ENCODE assay signal across 18 cellular contexts in genomic region chr1:14507227-14507626, GRCh38.
DNase-seq lines count a peak whose midpoint lies in the region; ATAC-seq and TF ChIP-seq lines count a peak whose summit lies in the region.
"Had no signal": no experiment of that assay in that cellular context is flagged by ENCODE, and none has a peak within 500 bp of the region (broad histone marks: within the 10 kb centered on the region; RNA-seq: fewer than 3 reads in every experiment).

No MANE protein-coding gene starts in this region.

- no peaks in the 10 kb centered on the region for H3K79me2 ChIP-seq in SK-N-SH (ENCODE audit: insufficient read depth)

- H3F3A ChIP-seq in SK-N-SH (replicated peaks; ENCODE audit: insufficient read depth), result no peaks in the 10 kb centered on the region

- TF ChIP-seq RAD21 in SK-N-SH (IDR thresholded peaks at IDR 0.05; ENCODE audit: low read length), result no peak

- no peaks in the 10 kb centered on the region; a peak in 1 of 4 replicates for H3K4me1 ChIP-seq in SK-N-SH (ENCODE audit: control insufficient read depth in 1 of 2, insufficient read depth in 2 of 2, low read depth in 1 of 2, low read length in 1 of 2)
- no peaks in the 10 kb centered on the region for H3K4me1 ChIP-seq in mesodermal cell (ENCODE audit: control insufficient read depth, insufficient read depth, low read length, poor library complexity, severe bottlenecking)
- no peaks in the 10 kb centered on the region for H3K4me1 ChIP-seq in left lung
- H3K4me1 ChIP-seq: BLaER1 had no signal

- CTCF ChIA-PET in SK-N-SH (lab: Yijun Ruan, JAX), result no interaction called here

- peak; percentile 10 for DNase-seq in SK-N-SH
- no peak for DNase-seq in dorsolateral prefrontal cortex
- DNase-seq in NCI-H2107 (lab: John Stamatoyannopoulos, UW), result no peak
- DNase-seq in left lung, result no peak
- DNase-seq in iPS-NIHi7 (ENCODE audit: extremely low spot score), result no peak
- DNase-seq: CD4-positive, CD25-positive, alpha-beta regulatory T cell; NCI-H1048; NCI-H187; NCI-H2171; NCI-H524 treated with DMSO at 0.1 percent for 48 hours; SHP77 had no signal

- no peaks in the 10 kb centered on the region for H3K9me2 ChIP-seq in SK-N-SH

- WGBS in SK-N-SH (ENCODE audit: low lambda C conversion rate), result 22% methylated on average over 6 of the region's 6 CpGs
- 90 to 93% methylated on average over 3 of the region's 6 CpGs for WGBS in mesodermal cell (ENCODE audit: insufficient coverage in 2 of 2), 2 experiments

- ATAC-seq in SK-N-SH treated with all-trans-retinoic acid at 6 μM for 48 hours (no peak), left lung (no peak)
- ATAC-seq: Panc1 had no signal

- H3K4me3 ChIP-seq in SK-N-SH (ENCODE audit: low read depth in 2 of 2, low read length in 1 of 2) (no peak overlapping the region), dorsolateral prefrontal cortex (no peak overlapping the region), mesodermal cell (ENCODE audit: extremely low read depth, insufficient read depth, low read length, poor library complexity, severe bottlenecking) (no peak overlapping the region), left lung (no peak overlapping the region)
- H3K4me3 ChIP-seq: BLaER1, SK-N-MC had no signal

- H3K4me2 ChIP-seq in SK-N-SH, result no peak overlapping the region
- H3K4me2 ChIP-seq: BLaER1 had no signal

- no peaks in the 10 kb centered on the region for H4K20me1 ChIP-seq in SK-N-SH (ENCODE audit: insufficient read depth)
- H4K20me1 ChIP-seq: BLaER1 had no signal

- H3K9ac ChIP-seq in SK-N-SH, result no peak overlapping the region
- H3K9ac ChIP-seq: BLaER1 had no signal

- H2AFZ ChIP-seq in SK-N-SH (ENCODE audit: low read depth), result no peak overlapping the region

- H3K9me3 ChIP-seq in SK-N-SH (no peaks in the 10 kb centered on the region; the same call in 1 of the 2 replicates), mesodermal cell (ENCODE audit: control insufficient read depth, low read length) (no peaks in the 10 kb centered on the region), left lung (no peaks in the 10 kb centered on the region)
- H3K9me3 ChIP-seq: BLaER1 had no signal

- H3K36me3 ChIP-seq in SK-N-SH (replicated peaks in 1 of 2; ENCODE audit: control insufficient read depth in 1 of 2, insufficient read depth in 2 of 2, low read length in 1 of 2), result no peaks in the 10 kb centered on the region
- no peaks in the 10 kb centered on the region for H3K36me3 ChIP-seq in mesodermal cell (ENCODE audit: control insufficient read depth, insufficient read depth, low read length)
- H3K36me3 ChIP-seq in left lung, result no peaks in the 10 kb centered on the region
- H3K36me3 ChIP-seq: BLaER1 had no signal

- no peak for TF ChIP-seq CTCF in SK-N-SH (IDR thresholded peaks at IDR 0.05)
- no peak for TF ChIP-seq CTCF in dorsolateral prefrontal cortex (IDR thresholded peaks at IDR 0.05 in 54 of 56, conservative IDR thresholded peaks at IDR 0.05 in 2 of 56; ENCODE audit: low read depth in 1 of 56, partially characterized antibody in 56 of 56)
- no peak for TF ChIP-seq CTCF in left lung (IDR thresholded peaks at IDR 0.05)

- TF ChIP-seq EP300 in SK-N-SH (IDR thresholded peaks at IDR 0.05; ENCODE audit: borderline replicate concordance in 1 of 2, low read depth in 1 of 2, low read length in 1 of 2), result no peak

- POLR2A ChIA-PET in SK-N-SH (lab: Yijun Ruan, JAX), result no interaction called here

- H3K27ac ChIP-seq in SK-N-SH (ENCODE audit: low read depth in 2 of 2, low read length in 1 of 2) (no peak overlapping the region), dorsolateral prefrontal cortex (peak overlapping the region in 43 of 59 donors; percentile 0 to 80 (median 48)), mesodermal cell (ENCODE audit: low read depth, low read length, severe bottlenecking) (peak overlapping the region; percentile 30), left lung (no peak overlapping the region)
- H3K27ac ChIP-seq: BLaER1, HL-60, RWPE1, SK-N-MC had no signal

- H3K27me3 ChIP-seq in SK-N-SH (ENCODE audit: insufficient read depth), result no peaks in the 10 kb centered on the region
- no peaks in the 10 kb centered on the region for H3K27me3 ChIP-seq in dorsolateral prefrontal cortex
- H3K27me3 ChIP-seq in left lung, result no peaks in the 10 kb centered on the region
- H3K27me3 ChIP-seq: BLaER1 had no signal

- intact Hi-C loops in dorsolateral prefrontal cortex (cut with DNase I) (loop anchor here in 1 of 2 donors (10.0 kb wide), 1 partner anchor 262 kb away; no protein-coding TSS in a partner anchor), left lung (cut with DNase I) (no loop called here)

TF ChIP-seq in SK-N-SH, 30 proteins besides CTCF, POLR2A, EP300 and RAD21:
- TF ChIP-seq FOSL2 (IDR thresholded peaks at IDR 0.05; ENCODE audit: borderline replicate concordance, low read depth), result no peak
- TF ChIP-seq SMC3 (IDR thresholded peaks at IDR 0.05; ENCODE audit: low read depth, low read length), result no peak
- TF ChIP-seq MEF2A (IDR thresholded peaks at IDR 0.05; ENCODE audit: borderline replicate concordance, low read depth), result no peak
TF ChIP-seq in SK-N-SH: peak in this region for 0.

TF ChIP-seq in SK-N-SH treated with all-trans-retinoic acid at 6 μM for 48 hours, 23 proteins besides CTCF, POLR2A, EP300 and RAD21 (continues in another document):
- TF ChIP-seq TOX (CRISPR knock-in tag; IDR thresholded peaks at IDR 0.05; ENCODE audit: borderline replicate concordance), result no peak
- TF ChIP-seq BACH2 (CRISPR knock-in tag; IDR thresholded peaks at IDR 0.05; ENCODE audit: borderline replicate concordance), result no peak
- TF ChIP-seq ZFP30 (CRISPR knock-in tag; IDR thresholded peaks at IDR 0.05), result no peak
- no peak for TF ChIP-seq SNAI2 (CRISPR knock-in tag; IDR thresholded peaks at IDR 0.05)
- TF ChIP-seq RARB (CRISPR knock-in tag; IDR thresholded peaks at IDR 0.05), result no peak
- TF ChIP-seq GLIS3 (CRISPR knock-in tag; IDR thresholded peaks at IDR 0.05), result no peak
- no peak for TF ChIP-seq ZNF8 (CRISPR knock-in tag; IDR thresholded peaks at IDR 0.05)
- no peak for TF ChIP-seq POU6F1 (CRISPR knock-in tag; IDR thresholded peaks at IDR 0.05; ENCODE audit: borderline replicate concordance, low read depth)
- no peak for TF ChIP-seq OSR1 (CRISPR knock-in tag; IDR thresholded peaks at IDR 0.05)
- no peak for TF ChIP-seq ISL1 (CRISPR knock-in tag; IDR thresholded peaks at IDR 0.05)
- no peak for TF ChIP-seq ZFP3 (CRISPR knock-in tag; IDR thresholded peaks at IDR 0.05)
- no peak for TF ChIP-seq TCF4 (CRISPR knock-in tag; IDR thresholded peaks at IDR 0.05; ENCODE audit: borderline replicate concordance)
- no peak for TF ChIP-seq CREB5 (CRISPR knock-in tag; IDR thresholded peaks at IDR 0.05; ENCODE audit: low read depth)
- no peak for TF ChIP-seq PATZ1 (CRISPR knock-in tag; IDR thresholded peaks at IDR 0.05; ENCODE audit: borderline replicate concordance)
- TF ChIP-seq ZC3H10 (CRISPR knock-in tag; IDR thresholded peaks at IDR 0.05), result no peak
- TF ChIP-seq PPARA (CRISPR knock-in tag; IDR thresholded peaks at IDR 0.05; ENCODE audit: borderline replicate concordance), result no peak
- TF ChIP-seq ESRRG (CRISPR knock-in tag; IDR thresholded peaks at IDR 0.05), result no peak

Comparison
In these comparisons a context has a peak if more than half of its experiments do, and no peak if none do; other contexts are left out.
1. H3K27ac ChIP-seq: peak in dorsolateral prefrontal cortex (43 of 59) and mesodermal cell (single experiment); none in SK-N-SH (0 of 2) and left lung (0 of 2).